Comparison of ENCODE assay signal across 18 cellular contexts in the genomic region with DNA sequence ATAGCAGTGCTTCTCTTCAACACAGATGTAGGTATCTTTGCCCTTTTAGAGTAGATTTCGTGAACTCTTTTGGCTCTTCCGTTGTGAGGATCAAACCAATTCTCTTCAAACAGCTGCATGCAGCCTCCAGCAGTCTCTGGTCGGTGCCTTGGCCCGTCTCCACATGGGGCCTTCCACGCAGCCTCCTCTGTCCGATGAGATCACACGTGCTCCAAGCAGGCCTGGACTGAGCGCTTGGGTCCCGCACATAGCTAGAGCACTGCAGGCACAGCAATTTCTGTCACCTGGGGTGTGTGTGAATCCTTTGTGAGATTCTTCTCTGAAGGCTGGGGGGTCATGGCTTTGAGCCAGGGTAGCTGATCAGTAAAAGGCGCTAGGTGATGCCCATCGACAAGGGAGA.
"Had no signal": no experiment of that assay in that cellular context is flagged by ENCODE, and none has a peak within 500 bp of the region (broad histone marks: within the 10 kb centered on the region; RNA-seq: fewer than 3 reads in every experiment).

No MANE protein-coding gene starts in this region.

- H3K4me3 ChIP-seq: ascending aorta, gastroesophageal sphincter, lung, neural progenitor cell, SK-N-MC, tibial artery, uterus had no signal

- ATAC-seq: activated naive CD8-positive, alpha-beta T cell treated with anti-CD3 and anti-CD28 coated beads, Interleukin-2, amount 50 U/mL, for 24 hours; stimulated activated naive CD8-positive, alpha-beta T cell treated with anti-CD3 and anti-CD28 coated beads, Interleukin-15, Interleukin-2, amounts not matched to agents 100 U/mL and 50 U/mL, for 24 hours had no signal

- H3K36me3 ChIP-seq: ascending aorta, gastroesophageal sphincter, neural progenitor cell, tibial artery, uterus, WERI-Rb-1 had no signal

- H3K9me3 Mint-ChIP-seq: immature natural killer cell had no signal

- H3K27ac Mint-ChIP-seq: activated naive CD4-positive, alpha-beta T cell treated with anti-CD3 and anti-CD28 coated beads, Interleukin-2, amount 10 ng/mL, durations not matched to agents 7 days and 5 days; activated naive CD8-positive, alpha-beta T cell treated with anti-CD3 and anti-CD28 coated beads, Interleukin-2, amount 50 U/mL, for 24 hours; immature natural killer cell; neural progenitor cell had no signal

- H3K27me3 Mint-ChIP-seq: activated naive CD8-positive, alpha-beta T cell treated with anti-CD3 and anti-CD28 coated beads, Interleukin-2, amount 50 U/mL, for 24 hours had no signal

- H3K4me1 ChIP-seq: neural progenitor cell had no signal

- H3K4me1 Mint-ChIP-seq: activated naive CD4-positive, alpha-beta T cell treated with anti-CD3 and anti-CD28 coated beads, Interleukin-2, amount 10 ng/mL, durations not matched to agents 7 days and 5 days; activated naive CD8-positive, alpha-beta T cell treated with anti-CD3 and anti-CD28 coated beads, Interleukin-2, amount 50 U/mL, for 24 hours; immature natural killer cell had no signal

- DNase-seq: activated CD4-positive, alpha-beta T cell treated with anti-CD3 and anti-CD28 coated beads for 1 hour; activated CD8-positive, alpha-beta memory T cell treated with anti-CD3 and anti-CD28 coated beads for 24 hours; activated CD8-positive, alpha-beta memory T cell treated with anti-CD3 and anti-CD28 coated beads, Interleukin-2, amount 50 U/mL, for 48 hours; activated effector memory CD4-positive, alpha-beta T cell treated with Interleukin-2 at 50 U/mL for 16 hours; activated naive CD4-positive, alpha-beta T cell treated with anti-CD3 and anti-CD28 coated beads, Interleukin-2, amount 10 ng/mL, durations not matched to agents 7 days and 5 days; activated naive CD8-positive, alpha-beta T cell treated with anti-CD3 and anti-CD28 coated beads, Interleukin-2, amount 50 U/mL, for 24 hours; activated T-cell treated with anti-CD3 and anti-CD28 coated beads, Interleukin-2, amount 50 U/mL, for 48 hours; dermis blood vessel endothelial cell; immature natural killer cell; stimulated activated naive CD8-positive, alpha-beta T cell treated with anti-CD3 and anti-CD28 coated beads, Interleukin-15, Interleukin-2, amounts not matched to agents 100 U/mL and 50 U/mL, for 24 hours; WERI-Rb-1 had no signal

- H3K27ac ChIP-seq: ascending aorta, gastroesophageal sphincter, neural progenitor cell, SK-N-MC, tibial artery, WERI-Rb-1 had no signal

- H3K27me3 ChIP-seq: ascending aorta, gastroesophageal sphincter, neural progenitor cell, tibial artery, uterus had no signal

- H3K36me3 Mint-ChIP-seq: activated naive CD4-positive, alpha-beta T cell treated with anti-CD3 and anti-CD28 coated beads, Interleukin-2, amount 10 ng/mL, durations not matched to agents 7 days and 5 days had no signal

- H3K4me3 Mint-ChIP-seq: activated naive CD4-positive, alpha-beta T cell treated with anti-CD3 and anti-CD28 coated beads, Interleukin-2, amount 10 ng/mL, durations not matched to agents 7 days and 5 days; activated naive CD8-positive, alpha-beta T cell treated with anti-CD3 and anti-CD28 coated beads, Interleukin-2, amount 50 U/mL, for 24 hours; immature natural killer cell; neural progenitor cell had no signal

- H3K9me3 ChIP-seq: ascending aorta, gastroesophageal sphincter, tibial artery, uterus had no signal
